ENCODE assay signal across 8 cellular contexts in the genomic region with DNA sequence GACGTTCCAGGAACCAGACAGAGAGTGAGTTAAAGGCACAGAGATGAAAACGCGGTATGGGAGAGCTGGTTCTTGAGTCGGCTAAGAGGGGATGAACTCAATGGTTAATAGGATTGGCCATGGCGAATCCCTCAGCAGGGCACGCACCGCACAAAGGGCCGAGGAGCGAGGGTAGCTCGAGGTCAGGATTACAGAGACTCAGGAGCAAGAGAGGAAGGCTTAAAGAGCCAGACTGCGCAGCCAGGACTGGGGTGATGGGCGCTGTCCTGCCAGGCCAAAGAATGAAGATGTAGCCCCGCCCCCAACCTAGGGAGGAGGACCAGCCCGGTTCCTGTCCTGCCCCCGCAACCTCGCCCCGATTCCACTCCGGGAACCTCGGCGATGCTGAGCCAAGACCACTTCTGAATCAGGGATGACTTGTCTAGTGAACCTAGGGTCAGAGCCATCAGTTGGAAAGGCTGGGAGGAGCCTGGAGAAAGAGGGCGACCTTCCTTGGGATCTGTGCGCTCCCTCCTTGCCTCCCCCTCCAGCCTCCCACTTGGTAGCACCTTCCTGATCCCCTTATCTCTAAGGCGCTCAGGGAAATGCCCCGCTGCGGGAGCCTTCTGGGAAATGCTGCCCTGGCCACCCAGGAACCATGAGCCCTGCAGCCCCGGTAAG. TPM values are rescaled to one million over a fixed set of nuclear protein-coding genes. Genes with fewer than 3 reads are reported as not detected.
A peak's percentile ranks its signal among the peaks of the same experiment; 100 is the strongest.
DNase-seq lines count a peak whose midpoint lies in the region; ATAC-seq and TF ChIP-seq lines count a peak whose summit lies in the region.

A gene with protein sequence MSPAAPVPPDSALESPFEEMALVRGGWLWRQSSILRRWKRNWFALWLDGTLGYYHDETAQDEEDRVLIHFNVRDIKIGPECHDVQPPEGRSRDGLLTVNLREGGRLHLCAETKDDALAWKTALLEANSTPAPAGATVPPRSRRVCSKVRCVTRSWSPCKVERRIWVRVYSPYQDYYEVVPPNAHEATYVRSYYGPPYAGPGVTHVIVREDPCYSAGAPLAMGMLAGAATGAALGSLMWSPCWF (plus strand): TSS at position 610 of the 660 bp plus-strand sequence. CDS start 28 bp downstream, at position 638.

- intact Hi-C loops in heart right ventricle (cut with DNase I) (no loop called here), ovary (cut with DNase I) (no loop called here)

- H3K4me1 Mint-ChIP-seq in T-cell: peaks cover 24 to 30% (median 25%) of the 10 kb centered on the region in 3 donors

- no peaks in the 10 kb centered on the region for H3K36me3 Mint-ChIP-seq in T-cell

- H3K27ac ChIP-seq in heart right ventricle: no peak within 1 kb of the TSS
- H3K27ac ChIP-seq in ovary: no peak within 1 kb of the TSS

- CTCF ChIA-PET in T-cell (lab: Charles Lee): interaction anchor here in 1 of 2 donors (0.9 kb wide), 1 partner anchor 20 kb away, joined by 3 read pairs; no protein-coding TSS in a partner anchor

- no peak for TF ChIP-seq POLR2A in ovary (IDR thresholded peaks at IDR 0.05)

- peaks cover 0 to 26% (median 12%) of the 10 kb centered on the region in 9 donors for H3K4me1 ChIP-seq in heart right ventricle
- H3K4me1 ChIP-seq in ovary (ENCODE audit: insufficient read depth): peaks cover 2% of the 10 kb centered on the region

- TF ChIP-seq CTCF in heart right ventricle (IDR thresholded peaks at IDR 0.05) (no peak), ovary (IDR thresholded peaks at IDR 0.05) (no peak)

- no peaks in the 10 kb centered on the region for H3K27me3 Mint-ChIP-seq in T-cell

- H3K36me3 ChIP-seq in heart right ventricle (no peaks in the 10 kb centered on the region), ovary (no peaks in the 10 kb centered on the region)

- peak within 1 kb of the TSS; percentile 79 to 92 for H3K27ac Mint-ChIP-seq in T-cell

- 47 to 50% methylated on average over 26 of the region's 26 CpGs for WGBS in heart right ventricle, 2 donors
- WGBS in ovary, 3 donors: 32 to 36% (median 35%) methylated on average over 26 of the region's 26 CpGs

- H3K27me3 ChIP-seq in heart right ventricle (peaks cover 0 to 15% (median 3%) of the 10 kb centered on the region in 7 donors), ovary (no peaks in the 10 kb centered on the region)

- H3K9me3 Mint-ChIP-seq in T-cell: no peaks in the 10 kb centered on the region

- TF ChIP-seq EP300 in ovary (IDR thresholded peaks at IDR 0.05): no peak

- POLR2A ChIA-PET in T-cell (lab: Charles Lee): interaction anchor here (0.6 kb wide), 2 partner anchors 16 to 1615 kb away, joined by 4 to 7 read pairs; no protein-coding TSS in a partner anchor

- H3K4me3 Mint-ChIP-seq in T-cell: peak within 1 kb of the TSS; percentile 83 to 85 (median 83)

- peak; percentile 18 for DNase-seq in EL
- DNase-seq in T-cell: no peak
- no peak for DNase-seq in heart right ventricle
- DNase-seq in ovary: peak in 1 of 5 donors; percentile 32
- DNase-seq in cerebellar cortex (ENCODE audit: low spot score): no peak
- DNase-seq in DMS53 (lab: John Stamatoyannopoulos, UW): no peak
- DNase-seq in NCI-H524 treated with DMSO at 0.1 percent for 48 hours (lab: John Stamatoyannopoulos, UW): no peak

- H3K9me3 ChIP-seq in heart right ventricle: no peaks in the 10 kb centered on the region
- no peaks in the 10 kb centered on the region for H3K9me3 ChIP-seq in ovary

- ATAC-seq in T-cell (replicated peaks in 1 of 4) (no peak), heart right ventricle (peak in 4 of 8 donors; percentile 5 to 26 (median 9)), HG03565 (IDR thresholded peaks at IDR 0.05; ENCODE audit: unreplicated experiment) (no peak)

- H3K4me3 ChIP-seq in heart right ventricle (peak within 1 kb of the TSS in 7 of 10 donors; percentile 1 to 48 (median 37)), ovary (peak within 1 kb of the TSS; percentile 29)

RNA-seq across cellular contexts. Expression of the gene that starts here (rescaled TPM):
- total RNA-seq in T-cell (10 to 100 TPM; 50.8 to 70.6 (median 61.1) TPM), heart right ventricle (10 to 100 TPM in 8 of 10 donors, 1 to 10 TPM in 2; 6.5 to 44.8 (median 18.8) TPM), ovary (10 to 100 TPM in 3 of 7 donors, 1 to 10 TPM in 4; 2.5 to 41.6 (median 8.3) TPM)
- polyA plus RNA-seq in heart right ventricle (10 to 100 TPM in 1 of 2 donors, under 1 TPM in 1; 0.71 to 11.8 TPM), ovary (1 to 10 TPM; 1.4 to 9.6 TPM)
